ENCODE assay signal across 19 cellular contexts in the genomic region with DNA sequence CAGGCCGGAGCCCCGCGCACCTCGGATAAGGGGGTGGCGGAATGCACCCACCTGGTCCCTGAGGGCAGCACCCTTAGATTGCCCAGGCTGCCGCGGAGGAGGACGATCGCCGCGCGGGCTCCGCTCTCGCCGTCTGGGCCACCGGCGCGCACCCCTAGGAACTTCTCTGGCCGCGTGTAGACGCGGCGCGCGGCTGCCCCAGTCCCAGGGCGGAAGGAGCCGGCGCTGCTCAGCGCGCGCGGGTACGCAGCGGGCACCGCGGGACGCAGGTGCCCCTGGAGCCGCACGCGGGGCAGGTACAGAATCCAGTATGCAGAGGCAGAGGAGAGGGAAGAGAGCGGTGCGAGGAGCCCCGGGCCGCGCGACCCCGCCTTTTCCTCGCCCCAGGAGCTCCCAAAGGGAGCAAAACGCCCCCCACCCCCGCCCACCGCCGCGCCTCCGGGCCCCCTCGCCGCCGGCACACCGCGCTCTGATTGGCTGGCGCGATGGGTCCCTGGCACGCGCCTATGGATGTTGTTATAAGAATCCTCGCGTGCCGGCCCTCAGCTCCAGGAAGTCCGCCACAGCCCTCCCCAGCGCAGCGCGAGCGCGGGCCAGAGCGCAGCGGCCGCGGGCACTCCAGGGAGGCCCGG. TPM values are rescaled to one million over a fixed set of nuclear protein-coding genes. Genes with fewer than 3 reads are reported as not detected.
DNase-seq lines count a peak whose midpoint lies in the region; ATAC-seq and TF ChIP-seq lines count a peak whose summit lies in the region.
"Had no signal": no experiment of that assay in that cellular context is flagged by ENCODE, and none has a peak within 500 bp of the region (broad histone marks: within the 10 kb centered on the region; RNA-seq: fewer than 3 reads in every experiment).

Gene PTF1A, plus strand, starts transcription at position 549 of the 632 bp plus-strand sequence. CDS start 219 bp downstream, outside the sequence.

- H3K4me3 Mint-ChIP-seq in progenitor cell of endocrine pancreas (ENCODE audit: low read depth) = peak within 1 kb of the TSS; percentile 88
- H3K4me3 Mint-ChIP-seq: CD4-positive, alpha-beta T cell; T-helper 1 cell treated with Interleukin-12 subunit alpha and Interleukin-12 subunit beta and Interleukin-4 antibody, amounts not matched to agents 30 μg/mL and 1 μg/mL, for 36 hours had no signal

- peak; percentile 35 for DNase-seq in NCI-H1105 treated with DMSO at 0.1 percent for 48 hours (lab: John Stamatoyannopoulos, UW)
- DNase-seq in NCI-H1105 (lab: John Stamatoyannopoulos, UW) = no peak
- peak; percentile 72 for DNase-seq in NCI-H748 (lab: John Stamatoyannopoulos, UW; ENCODE audit: unreplicated experiment)
- peak; percentile 50 for DNase-seq in progenitor cell of endocrine pancreas (ENCODE audit: low spot score, unreplicated experiment)
- no peak for DNase-seq in activated T-cell treated with anti-CD3 and anti-CD28 coated beads, Interleukin-2, amount 50 U/mL, for 1 hour
- DNase-seq: activated T-cell treated with anti-CD3 and anti-CD28 coated beads for 4 hours; CD4-positive, alpha-beta T cell; kidney glomerular epithelial cell; MG63; NCI-H446; Peyer's patch had no signal

- ATAC-seq in HG03457 (IDR thresholded peaks at IDR 0.05; ENCODE audit: unreplicated experiment) = no peak
- no peak for ATAC-seq in HG02642 (IDR thresholded peaks at IDR 0.05; ENCODE audit: poor library complexity, unreplicated experiment)

- peak within 1 kb of the TSS; percentile 79 for H3K27ac Mint-ChIP-seq in progenitor cell of endocrine pancreas
- H3K27ac Mint-ChIP-seq: CD4-positive, alpha-beta T cell had no signal

- no peaks in the 10 kb centered on the region for H3K9me3 Mint-ChIP-seq in progenitor cell of endocrine pancreas (ENCODE audit: low read depth)
- H3K9me3 Mint-ChIP-seq: CD4-positive, alpha-beta T cell; T-helper 1 cell treated with Interleukin-12 subunit alpha and Interleukin-12 subunit beta and Interleukin-4 antibody, amounts not matched to agents 30 μg/mL and 1 μg/mL, for 36 hours had no signal

- H3K4me1 Mint-ChIP-seq in progenitor cell of endocrine pancreas (ENCODE audit: low read depth) = peaks cover 27% of the 10 kb centered on the region

- peaks cover 6% of the 10 kb centered on the region for H3K36me3 Mint-ChIP-seq in progenitor cell of endocrine pancreas (ENCODE audit: insufficient read depth)

- peaks cover 65% of the 10 kb centered on the region for H3K27me3 Mint-ChIP-seq in progenitor cell of endocrine pancreas

- TF ChIP-seq CTCF in progenitor cell of endocrine pancreas (IDR thresholded peaks at IDR 0.05; ENCODE audit: unreplicated experiment) = no peak

- H3K4me3 ChIP-seq in iPS-11a (ENCODE audit: low read depth, low read length) = peak within 1 kb of the TSS; percentile 13
- H3K4me3 ChIP-seq: MG63, Peyer's patch had no signal

RNA-seq across cellular contexts. Expression of gene PTF1A, which starts in this region (rescaled TPM):
- 41.3 and 50.7 TPM in 2 replicates for total RNA-seq in progenitor cell of endocrine pancreas
- total RNA-seq: A172; CD4-positive, alpha-beta T cell; G401; HT1080; Peyer's patch; urinary bladder had no signal

Comparison
In these comparisons a context has a peak if more than half of its experiments do, and no peak if none do; other contexts are left out.
1. DNase-seq: peak in NCI-H1105 treated with DMSO at 0.1 percent for 48 hours (single experiment), NCI-H748 (single experiment) and progenitor cell of endocrine pancreas (single experiment); none in NCI-H1105 (single experiment) and activated T-cell treated with anti-CD3 and anti-CD28 coated beads, Interleukin-2, amount 50 U/mL, for 1 hour (single experiment).